In genomic region chr7:157502701-157503111, GRCh38 we compare ENCODE assay signal across 7 cellular contexts.
DNase-seq lines count a peak whose midpoint lies in the region; ATAC-seq and TF ChIP-seq lines count a peak whose summit lies in the region.

No MANE protein-coding gene starts in this region.

- H3K27ac Mint-ChIP-seq in activated T-helper 17 cell treated with anti-CD3 and anti-CD28 coated beads, Interleukin-2, amount 50 U/mL, for 72 hours, result peak overlapping the region; percentile 78
- H3K27ac Mint-ChIP-seq in memory B cell, result peak overlapping the region; percentile 36
- H3K27ac Mint-ChIP-seq in type B pancreatic cell, result no peak overlapping the region

- no peaks in the 10 kb centered on the region for H3K36me3 Mint-ChIP-seq in activated T-helper 17 cell treated with anti-CD3 and anti-CD28 coated beads, Interleukin-2, amount 50 U/mL, for 72 hours (ENCODE audit: low read depth)
- H3K36me3 Mint-ChIP-seq in memory B cell (no peaks in the 10 kb centered on the region), type B pancreatic cell (no peaks in the 10 kb centered on the region)

- H3K4me1 Mint-ChIP-seq in activated T-helper 17 cell treated with anti-CD3 and anti-CD28 coated beads, Interleukin-2, amount 50 U/mL, for 72 hours, result peaks cover 23% of the 10 kb centered on the region
- H3K4me1 Mint-ChIP-seq in memory B cell (peaks cover 4% of the 10 kb centered on the region), type B pancreatic cell (ENCODE audit: unreplicated experiment) (peaks cover 13% of the 10 kb centered on the region)

- DNase-seq in NOMO-1 treated with dmso at 0.1 percent for 144 hours (lab: John Stamatoyannopoulos, UW; ENCODE audit: unreplicated experiment) (peak; percentile 51), memory B cell (ENCODE audit: low spot score in 2 of 2) (no peak), ureter (ENCODE audit: low spot score) (peak; percentile 36), NCI-H146 (lab: John Stamatoyannopoulos, UW) (no peak), type B pancreatic cell (ENCODE audit: extremely low spot score, unreplicated experiment) (no peak), kidney tubule cell (ENCODE audit: low spot score) (no peak)

- TF ChIP-seq CTCF in type B pancreatic cell (conservative IDR thresholded peaks at IDR 0.05), result no peak

- peaks cover 8% of the 10 kb centered on the region for H3K9me3 Mint-ChIP-seq in activated T-helper 17 cell treated with anti-CD3 and anti-CD28 coated beads, Interleukin-2, amount 50 U/mL, for 72 hours
- H3K9me3 Mint-ChIP-seq in memory B cell (peaks cover 1% of the 10 kb centered on the region), type B pancreatic cell (peaks cover 7% of the 10 kb centered on the region)

- peaks cover 6% of the 10 kb centered on the region for H3K27me3 Mint-ChIP-seq in activated T-helper 17 cell treated with anti-CD3 and anti-CD28 coated beads, Interleukin-2, amount 50 U/mL, for 72 hours
- H3K27me3 Mint-ChIP-seq in memory B cell, result peaks cover 12% of the 10 kb centered on the region
- peaks cover 9% of the 10 kb centered on the region for H3K27me3 Mint-ChIP-seq in type B pancreatic cell

- peak overlapping the region; percentile 68 for H3K4me3 Mint-ChIP-seq in activated T-helper 17 cell treated with anti-CD3 and anti-CD28 coated beads, Interleukin-2, amount 50 U/mL, for 72 hours
- peak overlapping the region; percentile 35 for H3K4me3 Mint-ChIP-seq in memory B cell
- no peak overlapping the region for H3K4me3 Mint-ChIP-seq in type B pancreatic cell

- peak; percentile 94 for ATAC-seq in activated T-helper 17 cell treated with anti-CD3 and anti-CD28 coated beads, Interleukin-2, amount 50 U/mL, for 72 hours (replicated peaks)
- ATAC-seq in memory B cell (ENCODE audit: low read depth), result no peak

Comparison
In these comparisons a context has a peak if more than half of its experiments do, and no peak if none do; other contexts are left out.
1. DNase-seq: peak in NOMO-1 treated with dmso at 0.1 percent for 144 hours (single experiment) and ureter (single experiment); none in memory B cell (0 of 2), NCI-H146 (single experiment), type B pancreatic cell (single experiment) and kidney tubule cell (single experiment).